Comparison of ENCODE assay signal across 1 cellular context in genomic region chr20:50450961-50451752, GRCh38.
TF ChIP-seq lines count a peak whose summit lies in the region.

No MANE protein-coding gene starts in this region.

TF ChIP-seq in HepG2, 621 proteins besides CTCF, POLR2A, EP300 and RAD21 (continued from another document and continues in another):
- TF ChIP-seq, protein P1, sequence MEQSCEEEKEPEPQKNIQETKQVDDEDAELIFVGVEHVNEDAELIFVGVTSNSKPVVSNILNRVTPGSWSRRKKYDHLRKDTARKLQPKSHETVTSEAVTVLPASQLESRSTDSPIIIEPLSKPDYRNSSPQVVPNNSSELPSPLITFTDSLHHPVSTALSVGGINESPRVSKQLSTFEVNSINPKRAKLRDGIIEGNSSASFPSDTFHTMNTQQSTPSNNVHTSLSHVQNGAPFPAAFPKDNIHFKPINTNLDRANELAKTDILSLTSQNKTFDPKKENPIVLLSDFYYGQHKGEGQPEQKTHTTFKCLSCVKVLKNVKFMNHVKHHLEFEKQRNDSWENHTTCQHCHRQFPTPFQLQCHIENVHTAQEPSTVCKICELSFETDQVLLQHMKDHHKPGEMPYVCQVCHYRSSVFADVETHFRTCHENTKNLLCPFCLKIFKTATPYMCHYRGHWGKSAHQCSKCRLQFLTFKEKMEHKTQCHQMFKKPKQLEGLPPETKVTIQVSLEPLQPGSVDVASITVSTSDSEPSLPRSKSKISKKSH (CRISPR knock-in tag; IDR thresholded peaks at IDR 0.05; ENCODE audit: borderline replicate concordance), result peak; percentile 89; the same call in 1 of the 2 replicates
- TF ChIP-seq HOXA5 (CRISPR knock-in tag; IDR thresholded peaks at IDR 0.05), result peak; percentile 47; the same call in 1 of the 2 replicates
- TF ChIP-seq ZNF616 (CRISPR knock-in tag; IDR thresholded peaks at IDR 0.05; ENCODE audit: low read depth), result 0 out of 2 replicates have a peak, but pooled peaks have one; percentile 53
- 0 out of 2 replicates have a peak, but pooled peaks have one; percentile 65 for TF ChIP-seq CSRNP1 (CRISPR knock-in tag; IDR thresholded peaks at IDR 0.05)
- TF ChIP-seq RCOR2 (CRISPR knock-in tag; IDR thresholded peaks at IDR 0.05), result peak; percentile 51
- peak; percentile 72 for TF ChIP-seq GATAD2A (CRISPR knock-in tag; IDR thresholded peaks at IDR 0.05)
- TF ChIP-seq ZNF335 (CRISPR knock-in tag; IDR thresholded peaks at IDR 0.05), result no peak; the same call in 1 of the 2 replicates
- 0 out of 2 replicates have a peak, but pooled peaks have one; percentile 78 for TF ChIP-seq MEF2D (CRISPR knock-in tag; IDR thresholded peaks at IDR 0.05)
- TF ChIP-seq SRSF1 (optimal IDR thresholded peaks at IDR 0.05; ENCODE audit: low read depth, low read length), result no peak
- peak; percentile 75; the same call in 1 of the 2 replicates for TF ChIP-seq ZNF512B (CRISPR knock-in tag; IDR thresholded peaks at IDR 0.05; ENCODE audit: borderline replicate concordance)
- TF ChIP-seq, protein P2, sequence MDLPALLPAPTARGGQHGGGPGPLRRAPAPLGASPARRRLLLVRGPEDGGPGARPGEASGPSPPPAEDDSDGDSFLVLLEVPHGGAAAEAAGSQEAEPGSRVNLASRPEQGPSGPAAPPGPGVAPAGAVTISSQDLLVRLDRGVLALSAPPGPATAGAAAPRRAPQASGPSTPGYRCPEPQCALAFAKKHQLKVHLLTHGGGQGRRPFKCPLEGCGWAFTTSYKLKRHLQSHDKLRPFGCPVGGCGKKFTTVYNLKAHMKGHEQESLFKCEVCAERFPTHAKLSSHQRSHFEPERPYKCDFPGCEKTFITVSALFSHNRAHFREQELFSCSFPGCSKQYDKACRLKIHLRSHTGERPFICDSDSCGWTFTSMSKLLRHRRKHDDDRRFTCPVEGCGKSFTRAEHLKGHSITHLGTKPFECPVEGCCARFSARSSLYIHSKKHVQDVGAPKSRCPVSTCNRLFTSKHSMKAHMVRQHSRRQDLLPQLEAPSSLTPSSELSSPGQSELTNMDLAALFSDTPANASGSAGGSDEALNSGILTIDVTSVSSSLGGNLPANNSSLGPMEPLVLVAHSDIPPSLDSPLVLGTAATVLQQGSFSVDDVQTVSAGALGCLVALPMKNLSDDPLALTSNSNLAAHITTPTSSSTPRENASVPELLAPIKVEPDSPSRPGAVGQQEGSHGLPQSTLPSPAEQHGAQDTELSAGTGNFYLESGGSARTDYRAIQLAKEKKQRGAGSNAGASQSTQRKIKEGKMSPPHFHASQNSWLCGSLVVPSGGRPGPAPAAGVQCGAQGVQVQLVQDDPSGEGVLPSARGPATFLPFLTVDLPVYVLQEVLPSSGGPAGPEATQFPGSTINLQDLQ (CRISPR knock-in tag; IDR thresholded peaks at IDR 0.05), result no peak
- no peak for TF ChIP-seq ZBTB49 (CRISPR knock-in tag; IDR thresholded peaks at IDR 0.05; ENCODE audit: borderline replicate concordance)
- TF ChIP-seq HDAC1 (CRISPR knock-in tag; IDR thresholded peaks at IDR 0.05), result peak; percentile 71
- no peak for TF ChIP-seq MATR3 (CRISPR knock-in tag; IDR thresholded peaks at IDR 0.05)
- TF ChIP-seq ZGPAT (CRISPR knock-in tag; IDR thresholded peaks at IDR 0.05), result 0 out of 2 replicates have a peak, but pooled peaks have one; percentile 19
- TF ChIP-seq ZNF549 (CRISPR knock-in tag; IDR thresholded peaks at IDR 0.05), result no peak
- no peak for TF ChIP-seq RFXANK (CRISPR knock-in tag; IDR thresholded peaks at IDR 0.05)
- TF ChIP-seq ZNF776 (CRISPR knock-in tag; IDR thresholded peaks at IDR 0.05), result 0 out of 2 replicates have a peak, but pooled peaks have one; percentile 48
- no peak for TF ChIP-seq TCF7 (IDR thresholded peaks at IDR 0.05; ENCODE audit: low read depth)
- no peak for TF ChIP-seq CAMTA2 (CRISPR knock-in tag; IDR thresholded peaks at IDR 0.05; ENCODE audit: borderline replicate concordance)
- TF ChIP-seq ZBTB39 (CRISPR knock-in tag; IDR thresholded peaks at IDR 0.05), result no peak
- TF ChIP-seq, protein P3, sequence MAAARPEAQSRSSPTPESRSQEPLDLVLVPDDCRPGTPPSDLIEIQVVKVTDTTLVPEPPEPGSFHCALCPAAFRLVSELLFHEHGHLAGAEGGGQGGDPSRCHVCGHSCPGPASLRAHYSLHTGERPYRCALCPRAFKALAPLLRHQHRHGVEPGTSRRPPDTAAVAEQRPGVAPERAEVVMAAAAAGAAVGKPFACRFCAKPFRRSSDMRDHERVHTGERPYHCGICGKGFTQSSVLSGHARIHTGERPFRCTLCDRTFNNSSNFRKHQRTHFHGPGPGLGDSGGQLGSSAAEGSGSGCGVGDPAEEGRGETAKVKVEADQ (CRISPR knock-in tag; IDR thresholded peaks at IDR 0.05; ENCODE audit: borderline replicate concordance), result peak; percentile 73; the same call in 1 of the 2 replicates
- TF ChIP-seq ZNF251 (CRISPR knock-in tag; IDR thresholded peaks at IDR 0.05), result 0 out of 2 replicates have a peak, but pooled peaks have one; percentile 43
- TF ChIP-seq BCL6 (CRISPR knock-in tag; IDR thresholded peaks at IDR 0.05), result peak; percentile 27; the same call in 1 of the 2 replicates
- TF ChIP-seq U2AF1 (optimal IDR thresholded peaks at IDR 0.05; ENCODE audit: low read depth, low read length), result no peak
- TF ChIP-seq REL (CRISPR knock-in tag; conservative IDR thresholded peaks at IDR 0.05), result no peak
- TF ChIP-seq ZSCAN30 (CRISPR knock-in tag; IDR thresholded peaks at IDR 0.05), result 0 out of 2 replicates have a peak, but pooled peaks have one; percentile 38
- no peak; the same call in 1 of the 2 replicates for TF ChIP-seq STAT6 (CRISPR knock-in tag; IDR thresholded peaks at IDR 0.05; ENCODE audit: borderline replicate concordance)
- TF ChIP-seq CHCHD3 (CRISPR knock-in tag; IDR thresholded peaks at IDR 0.05), result no peak
- no peak for TF ChIP-seq ZNF672 (CRISPR knock-in tag; IDR thresholded peaks at IDR 0.05)
- no peak for TF ChIP-seq SIX4 (CRISPR knock-in tag; IDR thresholded peaks at IDR 0.05)
- TF ChIP-seq, protein P4, sequence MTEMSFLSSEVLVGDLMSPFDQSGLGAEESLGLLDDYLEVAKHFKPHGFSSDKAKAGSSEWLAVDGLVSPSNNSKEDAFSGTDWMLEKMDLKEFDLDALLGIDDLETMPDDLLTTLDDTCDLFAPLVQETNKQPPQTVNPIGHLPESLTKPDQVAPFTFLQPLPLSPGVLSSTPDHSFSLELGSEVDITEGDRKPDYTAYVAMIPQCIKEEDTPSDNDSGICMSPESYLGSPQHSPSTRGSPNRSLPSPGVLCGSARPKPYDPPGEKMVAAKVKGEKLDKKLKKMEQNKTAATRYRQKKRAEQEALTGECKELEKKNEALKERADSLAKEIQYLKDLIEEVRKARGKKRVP (CRISPR knock-in tag; IDR thresholded peaks at IDR 0.05), result no peak
- TF ChIP-seq ZNF546 (CRISPR knock-in tag; conservative IDR thresholded peaks at IDR 0.05), result peak; percentile 88
- peak; percentile 88 for TF ChIP-seq ZNF263 (CRISPR knock-in tag; IDR thresholded peaks at IDR 0.05)
- TF ChIP-seq ZNF567 (CRISPR knock-in tag; IDR thresholded peaks at IDR 0.05; ENCODE audit: borderline replicate concordance), result no peak
- TF ChIP-seq ZNF496 (CRISPR knock-in tag; IDR thresholded peaks at IDR 0.05; ENCODE audit: insufficient replicate concordance), result no peak
